ENCODE assay signal across 8 cellular contexts in genomic region chr12:108803428-108804105, GRCh38. TPM values are rescaled to one million over a fixed set of nuclear protein-coding genes. Genes with fewer than 3 reads are reported as not detected.
DNase-seq lines count a peak whose midpoint lies in the region; ATAC-seq and TF ChIP-seq lines count a peak whose summit lies in the region.

No MANE protein-coding gene starts in this region.

- TF ChIP-seq CTCF in HL-60 (IDR thresholded peaks at IDR 0.05; ENCODE audit: insufficient read depth, low read length) (peak; percentile 85), lung (IDR thresholded peaks at IDR 0.05; ENCODE audit: control extremely low read depth, extremely low read depth) (peak; percentile 97)
- peak; percentile 99 for TF ChIP-seq CTCF in activated CD8-positive, alpha-beta T cell treated with anti-CD3 and anti-CD28 coated beads for 36 hours (IDR thresholded peaks at IDR 0.05)

- H3K36me3 ChIP-seq in lung (ENCODE audit: control insufficient read depth in 2 of 2, insufficient read depth in 2 of 2, low read length in 2 of 2): peaks cover 17 to 55% of the 10 kb centered on the region in 2 donors

- POLR2A ChIA-PET in activated CD8-positive, alpha-beta T cell treated with anti-CD3 and anti-CD28 coated beads for 36 hours (lab: Charles Lee): interaction anchor here (0.7 to 1.8 kb wide), 3 partner anchors 16 to 170 kb away, joined by 3 to 5 read pairs (median 3); partner anchors contain the start of gene SELPLG

- H3K4me3 ChIP-seq in HL-60 (replicated peaks; ENCODE audit: insufficient read depth, low read length) (no peak overlapping the region), lung (no peak overlapping the region)

- intact Hi-C loops in activated CD8-positive, alpha-beta T cell treated with anti-CD3 and anti-CD28 coated beads for 36 hours (cut with micrococcal nuclease): loop anchor here (2.0 to 5.0 kb wide), 2 partner anchors 139 to 241 kb away; partner anchors contain the start of genes ISCU and SART3

- DNase-seq in Daoy (ENCODE audit: low read depth) (peak; percentile 85), HL-60 (ENCODE audit: low read depth in 1 of 2, low spot score in 1 of 2) (peak; percentile 51 to 72), NCI-H82 treated with DMSO at 0.1 percent for 48 hours (lab: John Stamatoyannopoulos, UW; ENCODE audit: unreplicated experiment) (peak; percentile 70), ecto neural progenitor cell (ENCODE audit: low spot score) (peak; percentile 82), lung (ENCODE audit: low spot score) (peak; percentile 78), mesenteric fat pad (ENCODE audit: low spot score) (no peak)
- DNase-seq in activated CD8-positive, alpha-beta T cell treated with anti-CD3 and anti-CD28 coated beads for 36 hours: peak; percentile 79
- peak; percentile 35 to 63 (median 51) for DNase-seq in stimulated activated CD4-positive, alpha-beta T cell treated with anti-CD3 and anti-CD28 coated beads, TNF-alpha, amount 100 ng/mL, for 24 hours (ENCODE audit: low read depth in 3 of 3)

- H3K4me1 ChIP-seq in lung (ENCODE audit: control insufficient read depth in 2 of 2, insufficient read depth in 2 of 2, low read length in 2 of 2): peaks cover 0 to 1% of the 10 kb centered on the region in 2 donors

- no peaks in the 10 kb centered on the region for H3K27me3 Mint-ChIP-seq in activated CD8-positive, alpha-beta T cell treated with anti-CD3 and anti-CD28 coated beads for 36 hours

- peak overlapping the region; percentile 73 for H3K27ac Mint-ChIP-seq in activated CD8-positive, alpha-beta T cell treated with anti-CD3 and anti-CD28 coated beads for 36 hours

- peaks cover 0 to 2% of the 10 kb centered on the region in 2 donors for H3K9me3 ChIP-seq in lung (ENCODE audit: control insufficient read depth in 2 of 2, insufficient read depth in 1 of 2, low read length in 1 of 2)

- H3K27me3 ChIP-seq in HL-60 (ENCODE audit: insufficient read depth, poor library complexity, severe bottlenecking): no peaks in the 10 kb centered on the region
- no peaks in the 10 kb centered on the region for H3K27me3 ChIP-seq in lung (ENCODE audit: control insufficient read depth, insufficient read depth)

- CTCF ChIA-PET in activated CD8-positive, alpha-beta T cell treated with anti-CD3 and anti-CD28 coated beads for 36 hours (lab: Charles Lee): interaction anchor here (0.6 to 18.8 kb wide), 58 partner anchors 9 to 292 kb away, joined by 3 to 347 read pairs (median 4); partner anchors contain the start of genes ISCU, SART3 and SELPLG

- H3K27ac ChIP-seq in HL-60 (replicated peaks) (no peak overlapping the region), lung (ENCODE audit: low read depth in 1 of 2, low read length in 1 of 2) (peak overlapping the region; percentile 69 to 90)

- ATAC-seq in activated CD8-positive, alpha-beta T cell treated with anti-CD3 and anti-CD28 coated beads for 36 hours: peak; percentile 92
- ATAC-seq in lung (ENCODE audit: insufficient read depth, low FRiP score): peak; percentile 89

- H3K9me3 Mint-ChIP-seq in activated CD8-positive, alpha-beta T cell treated with anti-CD3 and anti-CD28 coated beads for 36 hours: no peaks in the 10 kb centered on the region

- no peak overlapping the region for H3K4me3 Mint-ChIP-seq in activated CD8-positive, alpha-beta T cell treated with anti-CD3 and anti-CD28 coated beads for 36 hours

- peaks cover 7% of the 10 kb centered on the region for H3K4me1 Mint-ChIP-seq in activated CD8-positive, alpha-beta T cell treated with anti-CD3 and anti-CD28 coated beads for 36 hours (ENCODE audit: low read depth)

- WGBS in lung, 2 donors: 11 to 16% methylated on average over 5 of the region's 5 CpGs

- H3K36me3 Mint-ChIP-seq in activated CD8-positive, alpha-beta T cell treated with anti-CD3 and anti-CD28 coated beads for 36 hours (ENCODE audit: low read depth): peaks cover 38% of the 10 kb centered on the region

RNA-seq across cellular contexts. Expression of gene SSH1, which starts 53.8 kb away (rescaled TPM):
- total RNA-seq in Daoy (2014; rRNA removed; shearing (Covaris generic)): 3.9 and 5.7 TPM in 2 replicates
- 10 to 100 TPM; 33.0 to 34.5 TPM for total RNA-seq in activated CD8-positive, alpha-beta T cell treated with anti-CD3 and anti-CD28 coated beads for 36 hours
- total RNA-seq in lung: 10 to 100 TPM; 29.0 to 39.5 TPM
- polyA plus RNA-seq in lung: 10 to 100 TPM in 1 of 2 donors, 1 to 10 TPM in 1; 7.2 to 13.4 TPM
- total RNA-seq in mesenteric fat pad: 63.2 TPM
